In genomic region chr3:9786825-9787654, GRCh38 we compare ENCODE assay signal across 10 cellular contexts. TPM values are rescaled to one million over a fixed set of nuclear protein-coding genes. Genes with fewer than 3 reads are reported as not detected.
A peak's percentile ranks its signal among the peaks of the same experiment; 100 is the strongest.
DNase-seq lines count a peak whose midpoint lies in the region; ATAC-seq and TF ChIP-seq lines count a peak whose summit lies in the region.
"Had no signal": no experiment of that assay in that cellular context is flagged by ENCODE, and none has a peak within 500 bp of the region (broad histone marks: within the 10 kb centered on the region; RNA-seq: fewer than 3 reads in every experiment).

No MANE protein-coding gene starts in this region.

- peak in 2 of 3 experiments; percentile 74 to 86; a peak in 4 of 6 replicates for TF ChIP-seq CTCF in HCT116 (IDR thresholded peaks at IDR 0.05 in 2 of 3, conservative IDR thresholded peaks at IDR 0.05 in 1 of 3; ENCODE audit: borderline replicate concordance in 1 of 3, insufficient read depth in 1 of 3, low read depth in 2 of 3, low read length in 2 of 3)
- TF ChIP-seq CTCF in lower lobe of right lung (IDR thresholded peaks at IDR 0.05): peak; percentile 40

- H3K4me1 ChIP-seq in CD4-positive, alpha-beta memory T cell (ENCODE audit: insufficient read depth, low read length): peaks cover 32% of the 10 kb centered on the region
- H3K4me1 ChIP-seq in HCT116 (ENCODE audit: control insufficient read depth in 1 of 2, insufficient read depth in 2 of 2, low read length in 2 of 2) (peaks cover 0 to 8% of the 10 kb centered on the region in 2 experiments; a peak in 2 of 4 replicates), lower lobe of right lung (peaks cover 14% of the 10 kb centered on the region)

- H3K79me2 ChIP-seq in HCT116 (ENCODE audit: insufficient read depth, low read length): peaks cover 8% of the 10 kb centered on the region

- H4K20me1 ChIP-seq in HCT116 (ENCODE audit: insufficient read depth): no peaks in the 10 kb centered on the region

- H3K4me2 ChIP-seq in HCT116 (ENCODE audit: low read length): no peak overlapping the region

- RAD21 ChIA-PET in HCT116 (lab: Charles Lee; ENCODE audit: low non-redundant PET in 1 of 2, low total read pairs in 2 of 2, uncharacterized antibody in 2 of 2, unreplicated experiment in 2 of 2): no interaction called here

- H3K4me1 Mint-ChIP-seq in CD4-positive, alpha-beta memory T cell: peaks cover 37 to 49% (median 42%) of the 10 kb centered on the region in 4 donors
- peaks cover 32% of the 10 kb centered on the region for H3K4me1 Mint-ChIP-seq in activated T-helper 17 cell treated with anti-CD3 and anti-CD28 coated beads, Interleukin-2, amount 50 U/mL, for 72 hours
- H3K4me1 Mint-ChIP-seq in effector memory CD8-positive, alpha-beta T cell (ENCODE audit: low read depth in 2 of 2): peaks cover 23 to 27% of the 10 kb centered on the region in 2 donors

- no peaks in the 10 kb centered on the region for H3K27me3 Mint-ChIP-seq in CD4-positive, alpha-beta memory T cell
- no peaks in the 10 kb centered on the region for H3K27me3 Mint-ChIP-seq in activated T-helper 17 cell treated with anti-CD3 and anti-CD28 coated beads, Interleukin-2, amount 50 U/mL, for 72 hours
- H3K27me3 Mint-ChIP-seq in effector memory CD8-positive, alpha-beta T cell: no peaks in the 10 kb centered on the region

- no peaks in the 10 kb centered on the region for H3K9me2 ChIP-seq in HCT116 (ENCODE audit: insufficient read depth)

- H3K36me3 Mint-ChIP-seq in CD4-positive, alpha-beta memory T cell: peaks cover 50 to 65% of the 10 kb centered on the region in 2 donors
- peaks cover 97% of the 10 kb centered on the region for H3K36me3 Mint-ChIP-seq in activated T-helper 17 cell treated with anti-CD3 and anti-CD28 coated beads, Interleukin-2, amount 50 U/mL, for 72 hours (ENCODE audit: low read depth)
- H3K36me3 Mint-ChIP-seq in effector memory CD8-positive, alpha-beta T cell (ENCODE audit: insufficient read depth): peaks cover 55% of the 10 kb centered on the region

- ATAC-seq in HCT116 (peak; percentile 63), lower lobe of right lung (no peak), GM19452 (IDR thresholded peaks at IDR 0.05; ENCODE audit: unreplicated experiment) (no peak), GM21529 (IDR thresholded peaks at IDR 0.05; ENCODE audit: unreplicated experiment) (no peak)
- ATAC-seq in activated T-helper 17 cell treated with anti-CD3 and anti-CD28 coated beads, Interleukin-2, amount 50 U/mL, for 72 hours (replicated peaks): no peak
- no peak for ATAC-seq in effector memory CD8-positive, alpha-beta T cell (replicated peaks)

- no peak for TF ChIP-seq RAD21 in HCT116 (IDR thresholded peaks at IDR 0.05; ENCODE audit: low read depth)

- POLR2A ChIA-PET in CD4-positive, alpha-beta memory T cell (lab: Charles Lee; ENCODE audit: partially characterized antibody): interaction anchor here (0.7 kb wide), 1 partner anchor 9 kb away, joined by 3 read pairs; no protein-coding TSS in a partner anchor
- POLR2A ChIA-PET in HCT116 (lab: Charles Lee): no interaction called here

- H3K4me3 ChIP-seq in CD4-positive, alpha-beta memory T cell (ENCODE audit: low read length in 2 of 2): no peak overlapping the region
- H3K4me3 ChIP-seq in HCT116 (replicated peaks in 1 of 2; ENCODE audit: low read depth in 1 of 2, low read length in 2 of 2) (no peak overlapping the region), lower lobe of right lung (no peak overlapping the region)
- H3K4me3 ChIP-seq: esophagus squamous epithelium had no signal

- peak overlapping the region in 4 of 7 donors; percentile 23 to 66 (median 50) for H3K27ac Mint-ChIP-seq in CD4-positive, alpha-beta memory T cell
- H3K27ac Mint-ChIP-seq in activated T-helper 17 cell treated with anti-CD3 and anti-CD28 coated beads, Interleukin-2, amount 50 U/mL, for 72 hours: peak overlapping the region; percentile 77
- H3K27ac Mint-ChIP-seq in effector memory CD8-positive, alpha-beta T cell: no peak overlapping the region

- H3K4me3 Mint-ChIP-seq in CD4-positive, alpha-beta memory T cell: peak overlapping the region in 2 of 8 donors; percentile 27 to 39
- peak overlapping the region; percentile 62 for H3K4me3 Mint-ChIP-seq in activated T-helper 17 cell treated with anti-CD3 and anti-CD28 coated beads, Interleukin-2, amount 50 U/mL, for 72 hours
- H3K4me3 Mint-ChIP-seq in effector memory CD8-positive, alpha-beta T cell: no peak overlapping the region

- TF ChIP-seq POLR2A in HCT116 (IDR thresholded peaks at IDR 0.05; ENCODE audit: borderline replicate concordance, extremely low read depth, insufficient read depth, insufficient read length): no peak

- no peaks in the 10 kb centered on the region for H3K27me3 ChIP-seq in CD4-positive, alpha-beta memory T cell (ENCODE audit: insufficient read depth, low read length)
- H3K27me3 ChIP-seq in HCT116 (ENCODE audit: insufficient read depth, low read length) (no peaks in the 10 kb centered on the region), lower lobe of right lung (ENCODE audit: low read depth) (no peaks in the 10 kb centered on the region)
- H3K27me3 ChIP-seq: esophagus squamous epithelium had no signal

- no peak overlapping the region for H3K27ac ChIP-seq in CD4-positive, alpha-beta memory T cell (ENCODE audit: low read depth, low read length)
- H3K27ac ChIP-seq in HCT116 (ENCODE audit: low read depth, low read length): no peak overlapping the region
- H3K27ac ChIP-seq in lower lobe of right lung: no peak overlapping the region
- H3K27ac ChIP-seq: esophagus squamous epithelium had no signal

- no peak overlapping the region for H2AFZ ChIP-seq in HCT116 (ENCODE audit: low read depth, low read length, poor library complexity, severe bottlenecking)

- no peak for DNase-seq in CD4-positive, alpha-beta memory T cell
- DNase-seq in HCT116 (ENCODE audit: low read depth, low spot score) (no peak), lower lobe of right lung (no peak), NCI-H1048 (lab: John Stamatoyannopoulos, UW) (no peak)
- no peak for DNase-seq in effector memory CD8-positive, alpha-beta T cell
- DNase-seq: esophagus squamous epithelium, NCI-H2029 treated with DMSO at 0.1 percent for 48 hours had no signal

- CTCF ChIA-PET in CD4-positive, alpha-beta memory T cell (lab: Charles Lee; ENCODE audit: partially characterized antibody): interaction anchor here (0.6 kb wide), 1 partner anchor 38 kb away, joined by 3 read pairs; the partner anchor contains the start of gene OGG1
- CTCF ChIA-PET in HCT116 (lab: Charles Lee): no interaction called here

- no peak overlapping the region for H3K9ac ChIP-seq in HCT116 (ENCODE audit: low read length)

- H3K36me3 ChIP-seq in CD4-positive, alpha-beta memory T cell (ENCODE audit: insufficient read depth, low read length): peaks cover 35% of the 10 kb centered on the region
- H3K36me3 ChIP-seq in HCT116 (ENCODE audit: control insufficient read depth in 1 of 2, insufficient read depth in 2 of 2, low read length in 2 of 2) (peaks cover 15 to 22% of the 10 kb centered on the region in 2 experiments; a peak in 3 of 4 replicates), lower lobe of right lung (peaks cover 88% of the 10 kb centered on the region)

- intact Hi-C loops in CD4-positive, alpha-beta memory T cell (cut with micrococcal nuclease): no loop called here
- intact Hi-C loops in HCT116 (cut with micrococcal nuclease) (no loop called here), lower lobe of right lung (cut with DNase I) (no loop called here)

- H3K9me3 ChIP-seq in CD4-positive, alpha-beta memory T cell (ENCODE audit: control insufficient read depth in 1 of 2, low read length in 2 of 2): no peaks in the 10 kb centered on the region
- H3K9me3 ChIP-seq in HCT116 (ENCODE audit: control insufficient read depth in 1 of 2, insufficient read depth in 1 of 2, low read depth in 1 of 2, low read length in 2 of 2): no peaks in the 10 kb centered on the region
- H3K9me3 ChIP-seq in lower lobe of right lung: no peaks in the 10 kb centered on the region
- H3K9me3 ChIP-seq: esophagus squamous epithelium had no signal

- no peaks in the 10 kb centered on the region for H3K9me3 Mint-ChIP-seq in CD4-positive, alpha-beta memory T cell
- no peaks in the 10 kb centered on the region for H3K9me3 Mint-ChIP-seq in activated T-helper 17 cell treated with anti-CD3 and anti-CD28 coated beads, Interleukin-2, amount 50 U/mL, for 72 hours
- H3K9me3 Mint-ChIP-seq in effector memory CD8-positive, alpha-beta T cell: no peaks in the 10 kb centered on the region

- BruUV-seq in HCT116 (replicated peaks; lab: Mats Ljungman, UMichigan): no TSS peak

TF ChIP-seq in HCT116, 20 proteins besides CTCF, POLR2A, EP300 and RAD21 (continues in another document):
- TF ChIP-seq YY1 (IDR thresholded peaks at IDR 0.05; ENCODE audit: extremely low read depth, insufficient replicate concordance, low read depth, low read length) (peak; percentile 48), CBX3 (IDR thresholded peaks at IDR 0.05; ENCODE audit: low read depth) (no peak)

RNA-seq across cellular contexts. Expression of gene TADA3, which starts 5.2 kb away (rescaled TPM):
- total RNA-seq in CD4-positive, alpha-beta memory T cell: 10 to 100 TPM; 37.6 to 41.4 TPM
- polyA plus RNA-seq in CD4-positive, alpha-beta memory T cell: 10 to 100 TPM; 35.3 to 54.6 TPM
- total RNA-seq in HCT116 (2021; ENCODE audit: unreplicated experiment) (72.0 TPM), lower lobe of right lung (53.8 TPM)
- polyA plus RNA-seq in HCT116 (2012): 57.9 and 70.3 TPM in 2 replicates
- total RNA-seq in activated T-helper 17 cell treated with anti-CD3 and anti-CD28 coated beads, Interleukin-2, amount 50 U/mL, for 72 hours: 10 to 100 TPM; 77.8 to 81.9 TPM

RNA-seq across cellular contexts. Expression of gene ARPC4, which starts 5.8 kb away (rescaled TPM):
- 100 to 1,000 TPM; 164 to 168 TPM for total RNA-seq in CD4-positive, alpha-beta memory T cell
- polyA plus RNA-seq in CD4-positive, alpha-beta memory T cell: 100 to 1,000 TPM; 235 to 287 TPM
- total RNA-seq in HCT116 (2021; ENCODE audit: unreplicated experiment) (110 TPM), lower lobe of right lung (170 TPM)
- polyA plus RNA-seq in HCT116 (2012): 61.8 and 89.3 TPM in 2 replicates
- 100 to 1,000 TPM; 159 to 291 TPM for total RNA-seq in activated T-helper 17 cell treated with anti-CD3 and anti-CD28 coated beads, Interleukin-2, amount 50 U/mL, for 72 hours

RNA-seq across cellular contexts. Expression of gene CAMK1, which starts 17.3 kb away (rescaled TPM):
- 1 to 10 TPM; 2.1 to 2.6 TPM for total RNA-seq in CD4-positive, alpha-beta memory T cell
- 1 to 10 TPM; 3.5 to 5.8 TPM for polyA plus RNA-seq in CD4-positive, alpha-beta memory T cell
- 19.7 TPM for total RNA-seq in HCT116 (2021; ENCODE audit: unreplicated experiment)
- 20.6 and 21.8 TPM in 2 replicates for polyA plus RNA-seq in HCT116 (2012)
- 10 to 100 TPM; 23.9 to 75.4 TPM for total RNA-seq in activated T-helper 17 cell treated with anti-CD3 and anti-CD28 coated beads, Interleukin-2, amount 50 U/mL, for 72 hours
- total RNA-seq in lower lobe of right lung: 30.8 TPM

RNA-seq across cellular contexts. Expression of gene TTLL3, which starts 23.0 kb away (rescaled TPM):
- 10 to 100 TPM; 81.4 to 91.7 TPM for total RNA-seq in CD4-positive, alpha-beta memory T cell
- 1 to 10 TPM; 3.0 to 5.9 TPM for polyA plus RNA-seq in CD4-positive, alpha-beta memory T cell
- total RNA-seq in HCT116 (2021; ENCODE audit: unreplicated experiment): 40.3 TPM
- 33.3 and 44.5 TPM in 2 replicates for polyA plus RNA-seq in HCT116 (2012)
- 100 to 1,000 TPM in 1 of 2 donors, 10 to 100 TPM in 1; 55.9 to 123 TPM for total RNA-seq in activated T-helper 17 cell treated with anti-CD3 and anti-CD28 coated beads, Interleukin-2, amount 50 U/mL, for 72 hours
- 50.0 TPM for total RNA-seq in lower lobe of right lung

RNA-seq across cellular contexts. Expression of gene OGG1, which starts 37.3 kb away (rescaled TPM):
- 10 to 100 TPM; 40.4 to 46.9 TPM for total RNA-seq in CD4-positive, alpha-beta memory T cell
- polyA plus RNA-seq in CD4-positive, alpha-beta memory T cell: 10 to 100 TPM; 29.2 to 31.5 TPM
- total RNA-seq in HCT116 (2021; ENCODE audit: unreplicated experiment) (16.3 TPM), lower lobe of right lung (21.5 TPM)
- 12.0 and 12.4 TPM in 2 replicates for polyA plus RNA-seq in HCT116 (2012)
- total RNA-seq in activated T-helper 17 cell treated with anti-CD3 and anti-CD28 coated beads, Interleukin-2, amount 50 U/mL, for 72 hours: 10 to 100 TPM; 37.4 to 52.3 TPM

Comparison
In these comparisons a context has a peak if more than half of its experiments do, and no peak if none do; other contexts are left out.
1. H3K27ac Mint-ChIP-seq: peak in CD4-positive, alpha-beta memory T cell (4 of 7) and activated T-helper 17 cell treated with anti-CD3 and anti-CD28 coated beads, Interleukin-2, amount 50 U/mL, for 72 hours (single experiment); none in effector memory CD8-positive, alpha-beta T cell (0 of 2).